Comparison of ENCODE assay signal across 7 cellular contexts in the genomic region with DNA sequence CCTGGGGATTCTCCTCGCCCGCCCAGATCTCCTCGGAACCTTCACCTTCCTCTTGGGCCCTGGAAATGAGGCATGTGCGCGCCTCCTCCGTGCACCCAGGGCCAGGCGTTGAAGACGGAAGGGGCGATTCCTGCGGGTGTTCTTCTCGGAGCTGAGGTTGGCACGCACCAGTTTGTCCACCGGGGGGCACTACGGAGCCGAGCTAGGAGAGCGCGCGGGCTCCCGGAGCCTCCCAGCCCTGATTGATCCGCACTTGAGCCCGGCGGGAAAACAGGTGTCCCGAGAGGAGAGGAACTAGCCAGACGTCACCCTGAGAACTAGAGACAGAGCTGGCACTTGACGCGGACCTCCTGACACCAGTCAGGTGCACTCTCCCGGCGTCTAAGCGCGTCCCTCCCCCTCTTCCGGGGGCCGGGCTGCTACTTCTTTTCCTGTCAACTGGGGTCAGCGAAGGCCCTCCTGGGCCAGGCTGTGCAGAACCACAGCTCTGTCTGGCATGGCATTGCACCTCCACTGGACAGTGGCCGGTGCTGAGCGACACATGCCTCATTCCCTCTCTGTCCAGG. TPM values are rescaled to one million over a fixed set of nuclear protein-coding genes. Genes with fewer than 3 reads are reported as not detected.
DNase-seq lines count a peak whose midpoint lies in the region; ATAC-seq and TF ChIP-seq lines count a peak whose summit lies in the region.

No MANE protein-coding gene starts in this region.

- H3K9me3 ChIP-seq in lung (ENCODE audit: control insufficient read depth in 2 of 2, insufficient read depth in 1 of 2, low read length in 1 of 2): no peaks in the 10 kb centered on the region

- intact Hi-C loops in dorsolateral prefrontal cortex (cut with DNase I): loop anchor here (1.0 to 10.0 kb wide), 2 partner anchors 28 to 150 kb away; no protein-coding TSS in a partner anchor

- H3K4me1 ChIP-seq in lung (ENCODE audit: control insufficient read depth in 2 of 2, insufficient read depth in 2 of 2, low read length in 2 of 2): no peaks in the 10 kb centered on the region

- WGBS in lung, 2 donors: 1% methylated on average over 34 to 35 of the region's 35 CpGs

- ATAC-seq in GM18502 (IDR thresholded peaks at IDR 0.05; ENCODE audit: poor library complexity, unreplicated experiment) (peak; percentile 69), HG03354 (IDR thresholded peaks at IDR 0.05; ENCODE audit: poor library complexity, severe bottlenecking, unreplicated experiment) (peak; percentile 83), lung (ENCODE audit: insufficient read depth, low FRiP score) (peak; percentile 92)

- DNase-seq in NCI-H526 (lab: John Stamatoyannopoulos, UW): peak; percentile 55 to 91
- peak; percentile 59 to 72 for DNase-seq in activated CD4-positive, alpha-beta T cell treated with anti-CD3 and anti-CD28 coated beads, Interleukin-2, amount 50 U/mL, for 24 hours (ENCODE audit: low read depth in 1 of 2, low spot score in 1 of 2)
- peak; percentile 70 to 87 (median 82) for DNase-seq in dorsolateral prefrontal cortex
- peak; percentile 87 for DNase-seq in lung (ENCODE audit: low spot score)
- DNase-seq in stimulated activated CD4-positive, alpha-beta T cell treated with anti-CD3 and anti-CD28 coated beads, TNF-alpha, amount 100 ng/mL, for 24 hours (ENCODE audit: low read depth in 3 of 3): peak; percentile 62 to 83 (median 65)

- no peaks in the 10 kb centered on the region for H3K36me3 ChIP-seq in lung (ENCODE audit: control insufficient read depth in 2 of 2, insufficient read depth in 2 of 2, low read length in 2 of 2)

- TF ChIP-seq CTCF in dorsolateral prefrontal cortex (IDR thresholded peaks at IDR 0.05 in 54 of 56, conservative IDR thresholded peaks at IDR 0.05 in 2 of 56; ENCODE audit: low read depth in 1 of 56, partially characterized antibody in 56 of 56): peak; percentile 38 to 95 (median 88)
- TF ChIP-seq CTCF in lung (IDR thresholded peaks at IDR 0.05; ENCODE audit: control extremely low read depth, extremely low read depth): peak; percentile 77

- H3K27ac ChIP-seq in dorsolateral prefrontal cortex: peak overlapping the region in 4 of 59 donors; percentile 3 to 67 (median 34)
- peak overlapping the region in 1 of 2 donors; percentile 58 for H3K27ac ChIP-seq in lung (ENCODE audit: low read depth in 1 of 2, low read length in 1 of 2)

- H3K27me3 ChIP-seq in dorsolateral prefrontal cortex: no peaks in the 10 kb centered on the region
- no peaks in the 10 kb centered on the region for H3K27me3 ChIP-seq in lung (ENCODE audit: control insufficient read depth, insufficient read depth)

- H3K4me3 ChIP-seq in dorsolateral prefrontal cortex (peak overlapping the region; percentile 18 to 72 (median 50)), lung (no peak overlapping the region)

RNA-seq across cellular contexts. Expression of a gene that starts 18.3 kb away (rescaled TPM):
- total RNA-seq in dorsolateral prefrontal cortex: 1 to 10 TPM in 37 of 120 experiments, under 1 TPM in 79, not detected in 4; 0.19 to 2.7 (median 0.81) TPM
- total RNA-seq in lung: 10 to 100 TPM in 1 of 2 donors, 1 to 10 TPM in 1; 6.1 to 55.4 TPM
- 10 to 100 TPM; 22.3 to 59.1 TPM for polyA plus RNA-seq in lung

RNA-seq across cellular contexts. Expression of a gene that starts 21.8 kb away (rescaled TPM):
- total RNA-seq in dorsolateral prefrontal cortex (100 to 1,000 TPM in 40 of 120 experiments, 10 to 100 TPM in 80; 26.6 to 202 (median 90.7) TPM), lung (10 to 100 TPM in 1 of 2 donors, 1 to 10 TPM in 1; 7.5 to 19.1 TPM)
- 10 to 100 TPM in 1 of 2 donors, 1 to 10 TPM in 1; 1.7 to 39.8 TPM for polyA plus RNA-seq in lung
